11 cellular contexts compared by ENCODE assay signal in genomic region chr13:51635137-51635878, GRCh38. TPM values are rescaled to one million over a fixed set of nuclear protein-coding genes. Genes with fewer than 3 reads are reported as not detected.
A peak's percentile ranks its signal among the peaks of the same experiment; 100 is the strongest.
DNase-seq lines count a peak whose midpoint lies in the region; ATAC-seq and TF ChIP-seq lines count a peak whose summit lies in the region.
"Had no signal": no experiment of that assay in that cellular context is flagged by ENCODE, and none has a peak within 500 bp of the region (broad histone marks: within the 10 kb centered on the region; RNA-seq: fewer than 3 reads in every experiment).

No MANE protein-coding gene starts in this region.

- H3K27ac Mint-ChIP-seq in CD8-positive, alpha-beta T cell, result peak overlapping the region; percentile 86
- H3K27ac Mint-ChIP-seq in IgD-negative memory B cell, result peak overlapping the region; percentile 11 to 67 (median 13)
- H3K27ac Mint-ChIP-seq in activated naive CD8-positive, alpha-beta T cell treated with anti-CD3 and anti-CD28 coated beads for 36 hours, result peak overlapping the region; percentile 73
- H3K27ac Mint-ChIP-seq in naive thymus-derived CD8-positive, alpha-beta T cell, result peak overlapping the region; percentile 77 to 96 (median 92)

- peak; percentile 77 for ATAC-seq in CD8-positive, alpha-beta T cell
- ATAC-seq in naive thymus-derived CD8-positive, alpha-beta T cell, result peak; percentile 73 to 89

- peak overlapping the region; percentile 25 for H3K27ac ChIP-seq in CD8-positive, alpha-beta T cell (ENCODE audit: low read depth, low read length)
- H3K27ac ChIP-seq in osteoblast (ENCODE audit: low read depth, low read length), result no peak overlapping the region

- no peak overlapping the region for H2AFZ ChIP-seq in osteoblast (ENCODE audit: low read length)

- no peaks in the 10 kb centered on the region for H4K20me1 ChIP-seq in osteoblast (ENCODE audit: insufficient read depth, low read length)

- H3K4me1 Mint-ChIP-seq in CD8-positive, alpha-beta T cell (ENCODE audit: low read depth), result peaks cover 49% of the 10 kb centered on the region
- peaks cover 32 to 53% (median 44%) of the 10 kb centered on the region in 3 donors for H3K4me1 Mint-ChIP-seq in IgD-negative memory B cell
- peaks cover 33% of the 10 kb centered on the region for H3K4me1 Mint-ChIP-seq in activated naive CD8-positive, alpha-beta T cell treated with anti-CD3 and anti-CD28 coated beads for 36 hours
- H3K4me1 Mint-ChIP-seq in naive thymus-derived CD8-positive, alpha-beta T cell, result peaks cover 16 to 67% (median 51%) of the 10 kb centered on the region in 4 donors

- DNase-seq in CD8-positive, alpha-beta T cell, result no peak
- no peak for DNase-seq in activated naive CD8-positive, alpha-beta T cell treated with anti-CD3 and anti-CD28 coated beads for 36 hours
- DNase-seq in naive thymus-derived CD8-positive, alpha-beta T cell, result peak in 4 of 10 donors; percentile 15 to 51 (median 36)
- DNase-seq in osteoblast (ENCODE audit: insufficient read length, low spot score, missing footprints) (no peak), SW 1271 (lab: John Stamatoyannopoulos, UW) (no peak), NCI-H446 (lab: John Stamatoyannopoulos, UW) (no peak)
- DNase-seq: effector CD4-positive, alpha-beta T cell; head of caudate nucleus; Kasumi-1; NCI-H2171 had no signal

- H3K9me3 ChIP-seq in CD8-positive, alpha-beta T cell (ENCODE audit: low read length), result no peaks in the 10 kb centered on the region
- H3K9me3 ChIP-seq in osteoblast (ENCODE audit: low read depth, low read length), result no peaks in the 10 kb centered on the region

- H3K9me3 Mint-ChIP-seq in CD8-positive, alpha-beta T cell, result no peaks in the 10 kb centered on the region
- H3K9me3 Mint-ChIP-seq in IgD-negative memory B cell, result no peaks in the 10 kb centered on the region
- peaks cover 1% of the 10 kb centered on the region for H3K9me3 Mint-ChIP-seq in activated naive CD8-positive, alpha-beta T cell treated with anti-CD3 and anti-CD28 coated beads for 36 hours
- H3K9me3 Mint-ChIP-seq in naive thymus-derived CD8-positive, alpha-beta T cell, result no peaks in the 10 kb centered on the region

- no peak for TF ChIP-seq CTCF in CD8-positive, alpha-beta T cell (IDR thresholded peaks at IDR 0.05)
- no peak for TF ChIP-seq CTCF in osteoblast (IDR thresholded peaks at IDR 0.05; ENCODE audit: extremely low read depth, low read depth, low read length)

- peak overlapping the region; percentile 10 for H3K4me3 ChIP-seq in CD8-positive, alpha-beta T cell (ENCODE audit: low read depth, low read length)
- H3K4me3 ChIP-seq in osteoblast (ENCODE audit: insufficient read depth, low read length), result no peak overlapping the region

- H3K36me3 ChIP-seq in CD8-positive, alpha-beta T cell (ENCODE audit: insufficient read depth, low read length), result no peaks in the 10 kb centered on the region
- no peaks in the 10 kb centered on the region for H3K36me3 ChIP-seq in osteoblast (ENCODE audit: insufficient read depth, low read length)

- intact Hi-C loops in CD8-positive, alpha-beta T cell (cut with DNase I, micrococcal nuclease), result loop anchor here in 1 of 2 experiments (5.0 kb wide), 2 partner anchors 38 to 237 kb away; no protein-coding TSS in a partner anchor

- no peak overlapping the region for H3K4me2 ChIP-seq in osteoblast (ENCODE audit: insufficient read depth, low read length)

- H3K27me3 ChIP-seq in CD8-positive, alpha-beta T cell (ENCODE audit: insufficient read depth, low read length), result no peaks in the 10 kb centered on the region
- no peaks in the 10 kb centered on the region for H3K27me3 ChIP-seq in osteoblast (ENCODE audit: insufficient read depth, low read length)

- CTCF ChIA-PET in CD8-positive, alpha-beta T cell (lab: Charles Lee), result interaction anchor here (1.2 kb wide), 1 partner anchor 10 kb away, joined by 3 read pairs; no protein-coding TSS in a partner anchor

- no peaks in the 10 kb centered on the region for H3K36me3 Mint-ChIP-seq in CD8-positive, alpha-beta T cell
- H3K36me3 Mint-ChIP-seq in IgD-negative memory B cell, result peaks cover 6% of the 10 kb centered on the region
- H3K36me3 Mint-ChIP-seq in activated naive CD8-positive, alpha-beta T cell treated with anti-CD3 and anti-CD28 coated beads for 36 hours, result peaks cover 4% of the 10 kb centered on the region
- peaks cover 0 to 3% (median 0%) of the 10 kb centered on the region in 3 donors for H3K36me3 Mint-ChIP-seq in naive thymus-derived CD8-positive, alpha-beta T cell

- peaks cover 8% of the 10 kb centered on the region for H3K4me1 ChIP-seq in CD8-positive, alpha-beta T cell (ENCODE audit: insufficient read depth, low read length)
- H3K4me1 ChIP-seq in osteoblast (ENCODE audit: insufficient read depth, low read length), result peaks cover 74% of the 10 kb centered on the region

- peaks cover 77% of the 10 kb centered on the region for H3K79me2 ChIP-seq in osteoblast (ENCODE audit: insufficient read depth, low read length)

- POLR2A ChIA-PET in CD8-positive, alpha-beta T cell (lab: Charles Lee), result interaction anchor here (0.6 to 1.0 kb wide), 2 partner anchors 10 to 203 kb away, joined by 3 to 4 read pairs; no protein-coding TSS in a partner anchor
- POLR2A ChIA-PET in naive thymus-derived CD8-positive, alpha-beta T cell (lab: Charles Lee), result interaction anchor here (0.7 to 1.4 kb wide), 4 partner anchors 10 to 182 kb away, joined by 3 to 9 read pairs (median 4); partner anchors contain the start of gene INTS6

- peak overlapping the region; percentile 72 for H3K4me3 Mint-ChIP-seq in CD8-positive, alpha-beta T cell
- peak overlapping the region in 2 of 4 donors; percentile 41 to 75 for H3K4me3 Mint-ChIP-seq in IgD-negative memory B cell
- peak overlapping the region; percentile 54 for H3K4me3 Mint-ChIP-seq in activated naive CD8-positive, alpha-beta T cell treated with anti-CD3 and anti-CD28 coated beads for 36 hours
- peak overlapping the region; percentile 55 to 82 (median 73) for H3K4me3 Mint-ChIP-seq in naive thymus-derived CD8-positive, alpha-beta T cell

- H3K27me3 Mint-ChIP-seq in CD8-positive, alpha-beta T cell (ENCODE audit: low read depth), result no peaks in the 10 kb centered on the region
- no peaks in the 10 kb centered on the region for H3K27me3 Mint-ChIP-seq in IgD-negative memory B cell
- H3K27me3 Mint-ChIP-seq in activated naive CD8-positive, alpha-beta T cell treated with anti-CD3 and anti-CD28 coated beads for 36 hours, result no peaks in the 10 kb centered on the region
- no peaks in the 10 kb centered on the region for H3K27me3 Mint-ChIP-seq in naive thymus-derived CD8-positive, alpha-beta T cell

RNA-seq across cellular contexts. Expression of gene WDFY2, which starts 51.0 kb away (rescaled TPM):
- total RNA-seq in CD8-positive, alpha-beta T cell, result 10 to 100 TPM; 17.2 to 18.6 TPM
- 6.0 TPM for polyA plus RNA-seq in IgD-negative memory B cell
- 1 to 10 TPM; 6.0 to 7.9 TPM for total RNA-seq in activated naive CD8-positive, alpha-beta T cell treated with anti-CD3 and anti-CD28 coated beads for 36 hours
- total RNA-seq in naive thymus-derived CD8-positive, alpha-beta T cell, result 10 to 100 TPM; 23.5 to 24.8 TPM
- polyA plus RNA-seq in naive thymus-derived CD8-positive, alpha-beta T cell, result 1 to 10 TPM; 3.8 to 4.4 (median 4.0) TPM
- total RNA-seq in osteoblast, result 11.2 and 11.9 TPM in 2 replicates

Comparison
In these comparisons a context has a peak if more than half of its experiments do, and no peak if none do; other contexts are left out.
1. H3K27ac Mint-ChIP-seq: peak in every context shown above with its lines; median percentile 92 in naive thymus-derived CD8-positive, alpha-beta T cell; 86 in CD8-positive, alpha-beta T cell; 73 in activated naive CD8-positive, alpha-beta T cell treated with anti-CD3 and anti-CD28 coated beads for 36 hours; 13 in IgD-negative memory B cell.